17 cellular contexts compared by ENCODE assay signal in the genomic region with DNA sequence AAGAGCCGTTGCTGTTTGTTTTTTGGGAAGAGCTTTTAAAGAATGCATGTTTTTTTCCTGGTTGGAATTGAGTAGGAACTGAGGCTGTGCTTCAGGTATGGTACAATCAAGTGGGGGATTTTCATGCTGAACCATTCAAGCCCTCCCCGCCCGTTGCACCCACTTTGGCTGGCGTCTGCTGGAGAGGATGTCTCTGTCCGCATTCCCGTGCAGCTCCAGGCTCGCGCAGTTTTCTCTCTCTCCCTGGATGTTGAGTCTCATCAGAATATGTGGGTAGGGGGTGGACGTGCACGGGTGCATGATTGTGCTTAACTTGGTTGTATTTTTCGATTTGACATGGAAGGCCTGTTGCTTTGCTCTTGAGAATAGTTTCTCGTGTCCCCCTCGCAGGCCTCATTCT. TPM values are rescaled to one million over a fixed set of nuclear protein-coding genes. Genes with fewer than 3 reads are reported as not detected.
DNase-seq lines count a peak whose midpoint lies in the region; ATAC-seq and TF ChIP-seq lines count a peak whose summit lies in the region.
"Had no signal": no experiment of that assay in that cellular context is flagged by ENCODE, and none has a peak within 500 bp of the region (broad histone marks: within the 10 kb centered on the region; RNA-seq: fewer than 3 reads in every experiment).

No MANE protein-coding gene starts in this region.

- no peak for ATAC-seq in activated naive CD8-positive, alpha-beta T cell treated with anti-CD3 and anti-CD28 coated beads, Interleukin-2, amount 50 U/mL, for 24 hours
- ATAC-seq in activated T-helper 17 cell treated with anti-CD3 and anti-CD28 coated beads, Interleukin-2, amount 50 U/mL, for 72 hours (replicated peaks), result no peak
- ATAC-seq in GM19455 (IDR thresholded peaks at IDR 0.05; ENCODE audit: unreplicated experiment), result no peak
- ATAC-seq in GM21723 (IDR thresholded peaks at IDR 0.05; ENCODE audit: unreplicated experiment), result no peak
- ATAC-seq: GM23338 had no signal

- peaks cover 88% of the 10 kb centered on the region for H3K36me3 ChIP-seq in neutrophil
- H3K36me3 ChIP-seq: BE2C had no signal

- peaks cover 8 to 9% of the 10 kb centered on the region in 2 experiments for H3K4me1 ChIP-seq in neutrophil (ENCODE audit: control insufficient read depth in 1 of 2, insufficient read depth in 1 of 2, low read depth in 1 of 2, low read length in 1 of 2)
- H3K4me1 ChIP-seq: BE2C had no signal

- H3K4me1 Mint-ChIP-seq in activated naive CD8-positive, alpha-beta T cell (ENCODE audit: low read depth), result peaks cover 14% of the 10 kb centered on the region
- peaks cover 12% of the 10 kb centered on the region for H3K4me1 Mint-ChIP-seq in activated naive CD8-positive, alpha-beta T cell treated with anti-CD3 and anti-CD28 coated beads, Interleukin-2, amount 50 U/mL, for 24 hours
- H3K4me1 Mint-ChIP-seq in activated T-helper 17 cell treated with anti-CD3 and anti-CD28 coated beads, Interleukin-2, amount 50 U/mL, for 72 hours, result peaks cover 26% of the 10 kb centered on the region
- H3K4me1 Mint-ChIP-seq: GM23338 had no signal

- H3K27me3 Mint-ChIP-seq in activated naive CD8-positive, alpha-beta T cell, result no peaks in the 10 kb centered on the region
- H3K27me3 Mint-ChIP-seq in activated naive CD8-positive, alpha-beta T cell treated with anti-CD3 and anti-CD28 coated beads, Interleukin-2, amount 50 U/mL, for 24 hours, result no peaks in the 10 kb centered on the region
- no peaks in the 10 kb centered on the region for H3K27me3 Mint-ChIP-seq in activated T-helper 17 cell treated with anti-CD3 and anti-CD28 coated beads, Interleukin-2, amount 50 U/mL, for 72 hours
- H3K27me3 Mint-ChIP-seq: CD4-positive, alpha-beta memory T cell had no signal

- H3K27ac ChIP-seq in neutrophil, result peak overlapping the region; percentile 39
- H3K27ac ChIP-seq: HL-60, PC-9 had no signal

- H3K4me3 Mint-ChIP-seq in activated naive CD8-positive, alpha-beta T cell, result no peak overlapping the region
- no peak overlapping the region for H3K4me3 Mint-ChIP-seq in activated naive CD8-positive, alpha-beta T cell treated with anti-CD3 and anti-CD28 coated beads, Interleukin-2, amount 50 U/mL, for 24 hours
- no peak overlapping the region for H3K4me3 Mint-ChIP-seq in activated T-helper 17 cell treated with anti-CD3 and anti-CD28 coated beads, Interleukin-2, amount 50 U/mL, for 72 hours
- H3K4me3 Mint-ChIP-seq: GM23338, HFFc6 had no signal

- H3K36me3 Mint-ChIP-seq in activated naive CD8-positive, alpha-beta T cell, result peaks cover 13% of the 10 kb centered on the region
- H3K36me3 Mint-ChIP-seq in activated naive CD8-positive, alpha-beta T cell treated with anti-CD3 and anti-CD28 coated beads, Interleukin-2, amount 50 U/mL, for 24 hours (ENCODE audit: low read depth), result peaks cover 52% of the 10 kb centered on the region
- peaks cover 88% of the 10 kb centered on the region for H3K36me3 Mint-ChIP-seq in activated T-helper 17 cell treated with anti-CD3 and anti-CD28 coated beads, Interleukin-2, amount 50 U/mL, for 72 hours (ENCODE audit: low read depth)

- H3K27me3 ChIP-seq in neutrophil, result no peaks in the 10 kb centered on the region
- H3K27me3 ChIP-seq: BE2C had no signal

- no peak for DNase-seq in activated naive CD8-positive, alpha-beta T cell treated with anti-CD3 and anti-CD28 coated beads, Interleukin-2, amount 50 U/mL, for 24 hours
- DNase-seq in NCI-H1092 treated with DMSO at 0.1 percent for 48 hours (lab: John Stamatoyannopoulos, UW), result no peak
- DNase-seq: BE2C; CD4-positive, alpha-beta memory T cell; DMS79 treated with DMSO at 0.1 percent for 48 hours; HFFc6; KBM-7; NCI-H1105; NCI-H1694 treated with DMSO at 0.1 percent for 48 hours; PC-9 had no signal

- no peak for TF ChIP-seq CTCF in neutrophil (IDR thresholded peaks at IDR 0.05)

- H3K9me3 ChIP-seq in neutrophil, result no peaks in the 10 kb centered on the region
- H3K9me3 ChIP-seq: BE2C had no signal

- no peak overlapping the region for H3K4me3 ChIP-seq in neutrophil (ENCODE audit: low read depth in 1 of 2, low read length in 1 of 2)
- H3K4me3 ChIP-seq: GM23338, PC-9 had no signal

- H3K9me3 Mint-ChIP-seq in activated naive CD8-positive, alpha-beta T cell (ENCODE audit: low read depth), result no peaks in the 10 kb centered on the region
- H3K9me3 Mint-ChIP-seq in activated naive CD8-positive, alpha-beta T cell treated with anti-CD3 and anti-CD28 coated beads, Interleukin-2, amount 50 U/mL, for 24 hours, result no peaks in the 10 kb centered on the region
- H3K9me3 Mint-ChIP-seq in activated T-helper 17 cell treated with anti-CD3 and anti-CD28 coated beads, Interleukin-2, amount 50 U/mL, for 72 hours, result no peaks in the 10 kb centered on the region
- H3K9me3 Mint-ChIP-seq: HFFc6 had no signal

- peak overlapping the region; percentile 54 for H3K27ac Mint-ChIP-seq in activated naive CD8-positive, alpha-beta T cell
- H3K27ac Mint-ChIP-seq in activated naive CD8-positive, alpha-beta T cell treated with anti-CD3 and anti-CD28 coated beads, Interleukin-2, amount 50 U/mL, for 24 hours, result no peak overlapping the region
- H3K27ac Mint-ChIP-seq in activated T-helper 17 cell treated with anti-CD3 and anti-CD28 coated beads, Interleukin-2, amount 50 U/mL, for 72 hours, result peak overlapping the region; percentile 7
- H3K27ac Mint-ChIP-seq: GM23338, HFFc6 had no signal

RNA-seq across cellular contexts. Expression of gene PFKFB3, which starts 31.6 kb away (rescaled TPM):
- 100 to 1,000 TPM; 157 to 310 TPM for total RNA-seq in activated T-helper 17 cell treated with anti-CD3 and anti-CD28 coated beads, Interleukin-2, amount 50 U/mL, for 72 hours
